Comparison of ENCODE assay signal across 1 cellular context in the genomic region with DNA sequence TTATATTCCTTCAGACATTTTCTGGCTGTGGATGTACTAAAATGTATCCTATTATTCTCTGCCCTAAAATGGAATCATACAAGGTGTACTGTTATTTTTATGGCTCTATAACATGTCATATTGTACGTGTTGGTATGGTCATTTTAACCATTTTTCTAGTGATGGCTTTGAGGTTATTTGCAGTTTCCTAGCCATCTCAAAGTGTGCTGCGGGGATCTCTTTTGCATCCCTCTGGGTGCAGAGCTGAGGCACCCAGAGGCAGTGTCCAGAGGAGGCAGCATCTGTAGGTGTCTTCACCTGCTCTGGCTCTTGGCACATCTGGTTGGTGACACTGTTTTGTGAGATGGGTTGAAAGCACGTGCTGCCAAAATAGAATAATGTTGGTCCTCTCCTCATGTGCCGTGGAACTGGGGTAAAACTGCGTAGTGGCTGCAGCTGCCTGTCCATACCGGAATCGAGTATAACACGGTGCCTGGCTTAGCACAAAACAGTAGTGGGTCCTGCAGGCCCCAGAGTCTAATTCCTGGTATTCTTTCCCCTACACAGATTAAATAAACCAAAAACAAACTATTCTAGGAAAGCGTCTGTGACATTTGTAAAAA.
TF ChIP-seq lines count a peak whose summit lies in the region.

No MANE protein-coding gene starts in this region.

TF ChIP-seq in HCT116, 20 proteins besides CTCF, POLR2A, EP300 and RAD21 (continued from another document):
- TF ChIP-seq EZH2 (IDR thresholded peaks at IDR 0.05) (no peak), CBX3 (IDR thresholded peaks at IDR 0.05; ENCODE audit: low read depth) (no peak), ELF1 (IDR thresholded peaks at IDR 0.05; ENCODE audit: borderline replicate concordance, low read depth) (no peak), SRF (IDR thresholded peaks at IDR 0.05; ENCODE audit: low read depth) (no peak)
- TF ChIP-seq, protein P1, sequence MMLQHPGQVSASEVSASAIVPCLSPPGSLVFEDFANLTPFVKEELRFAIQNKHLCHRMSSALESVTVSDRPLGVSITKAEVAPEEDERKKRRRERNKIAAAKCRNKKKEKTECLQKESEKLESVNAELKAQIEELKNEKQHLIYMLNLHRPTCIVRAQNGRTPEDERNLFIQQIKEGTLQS (IDR thresholded peaks at IDR 0.05) = no peak
